Comparison of ENCODE assay signal across 9 cellular contexts in genomic region chr11:64566915-64567882, GRCh38. TPM values are rescaled to one million over a fixed set of nuclear protein-coding genes. Genes with fewer than 3 reads are reported as not detected.
A peak's percentile ranks its signal among the peaks of the same experiment; 100 is the strongest.
DNase-seq lines count a peak whose midpoint lies in the region; ATAC-seq and TF ChIP-seq lines count a peak whose summit lies in the region.
"Had no signal": no experiment of that assay in that cellular context is flagged by ENCODE, and none has a peak within 500 bp of the region (broad histone marks: within the 10 kb centered on the region; RNA-seq: fewer than 3 reads in every experiment).

No MANE protein-coding gene starts in this region.

- intact Hi-C loops in Calu3 (cut with micrococcal nuclease; ENCODE audit: unreplicated experiment): no loop called here
- intact Hi-C loops in CD4-positive, alpha-beta T cell (cut with DNase I, micrococcal nuclease): no loop called here

- CTCF ChIA-PET in Calu3 (lab: Charles Lee): no interaction called here
- CTCF ChIA-PET in CD4-positive, alpha-beta T cell (lab: Charles Lee): no interaction called here

- H3K27ac Mint-ChIP-seq in Calu3 (ENCODE audit: unreplicated experiment) (peak overlapping the region; percentile 22), endodermal cell (peak overlapping the region; percentile 94), neural crest cell (ENCODE audit: unreplicated experiment) (peak overlapping the region; percentile 97)
- no peak overlapping the region for H3K27ac Mint-ChIP-seq in T-helper 2 cell treated with Interferon-gamma antibody and Interleukin-4, amounts not matched to agents 5 μg/mL and 100 μg/mL, for 36 hours
- H3K27ac Mint-ChIP-seq in CD4-positive, alpha-beta T cell: no peak overlapping the region

- WGBS in endodermal cell (ENCODE audit: insufficient coverage in 1 of 2, insufficient read length in 1 of 2), 2 experiments: 87 to 89% methylated on average over 17 to 30 of the region's 30 CpGs

- no peak for ATAC-seq in CD4-positive, alpha-beta T cell (ENCODE audit: poor library complexity)

- H3K27ac ChIP-seq in endodermal cell (ENCODE audit: low read depth, low read length): peak overlapping the region; percentile 84
- no peak overlapping the region for H3K27ac ChIP-seq in CD4-positive, alpha-beta T cell (ENCODE audit: low read depth, low read length)

- DNase-seq in Calu3 (no peak), NT2/D1 (ENCODE audit: low read depth, low spot score) (no peak), endodermal cell (peak; percentile 64), neural crest cell (ENCODE audit: low read depth, low spot score) (peak; percentile 53), NCI-H2107 (lab: John Stamatoyannopoulos, UW) (no peak), OCI-M2 (lab: John Stamatoyannopoulos, UW; ENCODE audit: unreplicated experiment) (no peak)
- no peak for DNase-seq in T-helper 2 cell treated with Interferon-gamma antibody and Interleukin-4, amounts not matched to agents 5 μg/mL and 100 μg/mL, for 36 hours (ENCODE audit: low spot score)
- no peak for DNase-seq in CD4-positive, alpha-beta T cell

- H3K9me3 ChIP-seq in NT2/D1 (ENCODE audit: insufficient read depth, low read length): no peaks in the 10 kb centered on the region
- H3K9me3 ChIP-seq in endodermal cell (ENCODE audit: control insufficient read depth, low read length): no peaks in the 10 kb centered on the region
- H3K9me3 ChIP-seq in CD4-positive, alpha-beta T cell (ENCODE audit: control insufficient read depth, low read length): no peaks in the 10 kb centered on the region

- no TSS peak for BruUV-seq in Calu3 (replicated peaks; lab: Mats Ljungman, UMichigan)

- POLR2A ChIA-PET in CD4-positive, alpha-beta T cell (lab: Charles Lee): no interaction called here

- TF ChIP-seq CTCF in Calu3 (IDR thresholded peaks at IDR 0.05; ENCODE audit: unreplicated experiment) (no peak), endodermal cell (conservative IDR thresholded peaks at IDR 0.05) (no peak), neural crest cell (conservative IDR thresholded peaks at IDR 0.05) (no peak)
- TF ChIP-seq CTCF in CD4-positive, alpha-beta T cell (IDR thresholded peaks at IDR 0.05): no peak

- H3K36me3 ChIP-seq in NT2/D1 (ENCODE audit: insufficient read depth, insufficient read length, low read length): no peaks in the 10 kb centered on the region
- H3K36me3 ChIP-seq in endodermal cell (ENCODE audit: control insufficient read depth, insufficient read depth, low read length): no peaks in the 10 kb centered on the region

- H3K4me3 Mint-ChIP-seq in Calu3 (ENCODE audit: low read depth, unreplicated experiment) (no peak overlapping the region), endodermal cell (peak overlapping the region; percentile 46), neural crest cell (peak overlapping the region; percentile 69)
- no peak overlapping the region for H3K4me3 Mint-ChIP-seq in T-helper 2 cell treated with Interferon-gamma antibody and Interleukin-4, amounts not matched to agents 5 μg/mL and 100 μg/mL, for 36 hours
- no peak overlapping the region for H3K4me3 Mint-ChIP-seq in CD4-positive, alpha-beta T cell

- peaks cover 35% of the 10 kb centered on the region for H3K4me1 ChIP-seq in NT2/D1 (ENCODE audit: insufficient read depth, insufficient read length)
- H3K4me1 ChIP-seq in endodermal cell (ENCODE audit: control insufficient read depth, insufficient read depth, low read length): no peaks in the 10 kb centered on the region

- H3K27me3 ChIP-seq in NT2/D1 (ENCODE audit: insufficient read depth, insufficient read length) (no peaks in the 10 kb centered on the region), endodermal cell (ENCODE audit: control insufficient read depth, insufficient read depth, low read length, poor library complexity, severe bottlenecking) (no peaks in the 10 kb centered on the region)
- H3K27me3 ChIP-seq in CD4-positive, alpha-beta T cell (ENCODE audit: control insufficient read depth, insufficient read depth, low read length): no peaks in the 10 kb centered on the region

- peaks cover 34% of the 10 kb centered on the region for H3K27me3 Mint-ChIP-seq in Calu3 (ENCODE audit: unreplicated experiment)
- peaks cover 1% of the 10 kb centered on the region for H3K27me3 Mint-ChIP-seq in endodermal cell (ENCODE audit: insufficient read depth)
- no peaks in the 10 kb centered on the region for H3K27me3 Mint-ChIP-seq in neural crest cell (ENCODE audit: low read depth)
- no peaks in the 10 kb centered on the region for H3K27me3 Mint-ChIP-seq in T-helper 2 cell treated with Interferon-gamma antibody and Interleukin-4, amounts not matched to agents 5 μg/mL and 100 μg/mL, for 36 hours (ENCODE audit: low read depth)
- no peaks in the 10 kb centered on the region for H3K27me3 Mint-ChIP-seq in CD4-positive, alpha-beta T cell

- peak overlapping the region; percentile 76 for H3K9ac ChIP-seq in NT2/D1 (ENCODE audit: insufficient read length, low read depth)
- H3K9ac ChIP-seq in endodermal cell (ENCODE audit: extremely low read depth, low read length, poor library complexity, severe bottlenecking): peak overlapping the region; percentile 12

- H3K9me3 Mint-ChIP-seq in Calu3 (ENCODE audit: low read depth, unreplicated experiment): no peaks in the 10 kb centered on the region
- H3K9me3 Mint-ChIP-seq in endodermal cell: no peaks in the 10 kb centered on the region
- no peaks in the 10 kb centered on the region for H3K9me3 Mint-ChIP-seq in neural crest cell
- H3K9me3 Mint-ChIP-seq in T-helper 2 cell treated with Interferon-gamma antibody and Interleukin-4, amounts not matched to agents 5 μg/mL and 100 μg/mL, for 36 hours: no peaks in the 10 kb centered on the region
- H3K9me3 Mint-ChIP-seq in CD4-positive, alpha-beta T cell: no peaks in the 10 kb centered on the region

- H3K36me3 Mint-ChIP-seq in Calu3 (ENCODE audit: insufficient read depth, unreplicated experiment) (no peaks in the 10 kb centered on the region), endodermal cell (ENCODE audit: low read depth) (no peaks in the 10 kb centered on the region), neural crest cell (ENCODE audit: low read depth) (no peaks in the 10 kb centered on the region)
- no peaks in the 10 kb centered on the region for H3K36me3 Mint-ChIP-seq in T-helper 2 cell treated with Interferon-gamma antibody and Interleukin-4, amounts not matched to agents 5 μg/mL and 100 μg/mL, for 36 hours (ENCODE audit: low read depth)
- no peaks in the 10 kb centered on the region for H3K36me3 Mint-ChIP-seq in CD4-positive, alpha-beta T cell (ENCODE audit: low read depth)

- H3K4me1 Mint-ChIP-seq in Calu3 (ENCODE audit: low read depth, unreplicated experiment) (peaks cover 6% of the 10 kb centered on the region), endodermal cell (peaks cover 10% of the 10 kb centered on the region), neural crest cell (peaks cover 23% of the 10 kb centered on the region)
- H3K4me1 Mint-ChIP-seq in T-helper 2 cell treated with Interferon-gamma antibody and Interleukin-4, amounts not matched to agents 5 μg/mL and 100 μg/mL, for 36 hours (ENCODE audit: low read depth): peaks cover 5% of the 10 kb centered on the region
- peaks cover 6% of the 10 kb centered on the region for H3K4me1 Mint-ChIP-seq in CD4-positive, alpha-beta T cell (ENCODE audit: low read depth)

- peak overlapping the region; percentile 19 for H3K4me3 ChIP-seq in NT2/D1 (ENCODE audit: insufficient read length, low read depth)
- no peak overlapping the region for H3K4me3 ChIP-seq in endodermal cell (ENCODE audit: low read length)

RNA-seq across cellular contexts. Expression of gene SLC22A11, which starts 11.5 kb away (rescaled TPM):
- total RNA-seq in Calu3 (2022) (not detected in 2 replicates), endodermal cell (not detected), neural crest cell (0.21 TPM in 1 of 2 replicates, not detected in the other)
- polyA plus RNA-seq in endodermal cell (2013, experiment 1 of 2): not detected
- polyA plus RNA-seq in endodermal cell (2013, experiment 2 of 2): not detected
- total RNA-seq in CD4-positive, alpha-beta T cell: not detected

RNA-seq across cellular contexts. Expression of gene SLC22A12, which starts 23.8 kb away (rescaled TPM):
- total RNA-seq in Calu3 (2022) (not detected in 2 replicates), endodermal cell (not detected), neural crest cell (not detected in 2 replicates)
- not detected for polyA plus RNA-seq in endodermal cell (2013, experiment 1 of 2)
- polyA plus RNA-seq in endodermal cell (2013, experiment 2 of 2): not detected
- total RNA-seq in CD4-positive, alpha-beta T cell: not detected
- total RNA-seq: lower leg skin had no signal

Comparison
In these comparisons a context has a peak if more than half of its experiments do, and no peak if none do; other contexts are left out.
1. DNase-seq: peak in endodermal cell (single experiment) and neural crest cell (single experiment); none in Calu3 (single experiment), NT2/D1 (single experiment), NCI-H2107 (single experiment), T-helper 2 cell treated with Interferon-gamma antibody and Interleukin-4, amounts not matched to agents 5 μg/mL and 100 μg/mL, for 36 hours (single experiment), OCI-M2 (single experiment) and CD4-positive, alpha-beta T cell (0 of 10).
2. H3K27ac Mint-ChIP-seq: peak in Calu3 (single experiment), endodermal cell (single experiment) and neural crest cell (single experiment); none in T-helper 2 cell treated with Interferon-gamma antibody and Interleukin-4, amounts not matched to agents 5 μg/mL and 100 μg/mL, for 36 hours (single experiment) and CD4-positive, alpha-beta T cell (single experiment).
3. H3K4me3 Mint-ChIP-seq: peak in endodermal cell (single experiment) and neural crest cell (single experiment); none in Calu3 (single experiment), T-helper 2 cell treated with Interferon-gamma antibody and Interleukin-4, amounts not matched to agents 5 μg/mL and 100 μg/mL, for 36 hours (single experiment) and CD4-positive, alpha-beta T cell (single experiment).